In genomic region chr19:41994994-41995958, GRCh38 we compare ENCODE assay signal across 13 cellular contexts. TPM values are rescaled to one million over a fixed set of nuclear protein-coding genes. Genes with fewer than 3 reads are reported as not detected.
DNase-seq lines count a peak whose midpoint lies in the region; ATAC-seq, FAIRE-seq and TF ChIP-seq lines count a peak whose summit lies in the region.
"Had no signal": no experiment of that assay in that cellular context is flagged by ENCODE, and none has a peak within 500 bp of the region (broad histone marks: within the 10 kb centered on the region; RNA-seq: fewer than 3 reads in every experiment).

No MANE protein-coding gene starts in this region.

- WGBS in A549 (ENCODE audit: missing lambda C conversion rate) = 65% methylated on average over 19 of the region's 19 CpGs

- no peaks in the 10 kb centered on the region for H3K36me3 ChIP-seq in CD8-positive, alpha-beta memory T cell (ENCODE audit: insufficient read depth, low read length)
- H3K36me3 ChIP-seq: SJSA1 had no signal

- H3K27ac ChIP-seq in A549 = no peak overlapping the region
- no peak overlapping the region for H3K27ac ChIP-seq in CD8-positive, alpha-beta memory T cell (ENCODE audit: low read depth, low read length)
- H3K27ac ChIP-seq: SJSA1 had no signal

- peak overlapping the region in 7 of 8 donors; percentile 22 to 91 (median 63) for H3K27ac Mint-ChIP-seq in CD8-positive, alpha-beta memory T cell
- H3K27ac Mint-ChIP-seq in activated naive CD8-positive, alpha-beta T cell treated with anti-CD3 and anti-CD28 coated beads, Interleukin-2, amount 10 ng/mL, durations not matched to agents 7 days and 5 days = no peak overlapping the region
- H3K27ac Mint-ChIP-seq in naive thymus-derived CD8-positive, alpha-beta T cell = peak overlapping the region in 4 of 10 donors; percentile 7 to 54 (median 10)

- peaks cover 30% of the 10 kb centered on the region for H3K4me1 ChIP-seq in A549
- H3K4me1 ChIP-seq in CD8-positive, alpha-beta memory T cell (ENCODE audit: insufficient read depth, low read length) = peaks cover 22% of the 10 kb centered on the region

- H3K27me3 ChIP-seq in CD8-positive, alpha-beta memory T cell (ENCODE audit: insufficient read depth, low read length, poor library complexity, severe bottlenecking) = peaks cover 40% of the 10 kb centered on the region
- H3K27me3 ChIP-seq: BE2C had no signal

- no peak for TF ChIP-seq CTCF in A549 (IDR thresholded peaks at IDR 0.05)

- peak overlapping the region; percentile 59 to 88 (median 79) for H3K4me3 Mint-ChIP-seq in CD8-positive, alpha-beta memory T cell
- H3K4me3 Mint-ChIP-seq in activated naive CD8-positive, alpha-beta T cell treated with anti-CD3 and anti-CD28 coated beads, Interleukin-2, amount 10 ng/mL, durations not matched to agents 7 days and 5 days = peak overlapping the region; percentile 40
- H3K4me3 Mint-ChIP-seq in naive thymus-derived CD8-positive, alpha-beta T cell = peak overlapping the region; percentile 52 to 85 (median 72)

- H3K9me3 Mint-ChIP-seq in CD8-positive, alpha-beta memory T cell = no peaks in the 10 kb centered on the region
- H3K9me3 Mint-ChIP-seq in activated naive CD8-positive, alpha-beta T cell treated with anti-CD3 and anti-CD28 coated beads, Interleukin-2, amount 10 ng/mL, durations not matched to agents 7 days and 5 days = no peaks in the 10 kb centered on the region
- peaks cover 0 to 9% (median 0%) of the 10 kb centered on the region in 9 donors for H3K9me3 Mint-ChIP-seq in naive thymus-derived CD8-positive, alpha-beta T cell

- no peaks in the 10 kb centered on the region for H3K36me3 Mint-ChIP-seq in CD8-positive, alpha-beta memory T cell
- no peaks in the 10 kb centered on the region for H3K36me3 Mint-ChIP-seq in activated naive CD8-positive, alpha-beta T cell treated with anti-CD3 and anti-CD28 coated beads, Interleukin-2, amount 10 ng/mL, durations not matched to agents 7 days and 5 days
- H3K36me3 Mint-ChIP-seq in naive thymus-derived CD8-positive, alpha-beta T cell = peaks cover 0 to 11% (median 5%) of the 10 kb centered on the region in 3 donors

- H3K9me3 ChIP-seq in A549 = no peaks in the 10 kb centered on the region
- H3K9me3 ChIP-seq in CD8-positive, alpha-beta memory T cell (ENCODE audit: low read length) = no peaks in the 10 kb centered on the region
- H3K9me3 ChIP-seq: BE2C, SJSA1 had no signal

- H3K27me3 Mint-ChIP-seq in CD8-positive, alpha-beta memory T cell = peaks cover 37 to 48% of the 10 kb centered on the region in 2 donors
- H3K27me3 Mint-ChIP-seq in activated naive CD8-positive, alpha-beta T cell treated with anti-CD3 and anti-CD28 coated beads, Interleukin-2, amount 10 ng/mL, durations not matched to agents 7 days and 5 days = peaks cover 47% of the 10 kb centered on the region
- H3K27me3 Mint-ChIP-seq in naive thymus-derived CD8-positive, alpha-beta T cell = peaks cover 36 to 52% (median 40%) of the 10 kb centered on the region in 5 donors

- peak; percentile 7 for FAIRE-seq in A549 (lab: Jason Lieb, UNC)

- POLR2A ChIA-PET in A549 (lab: Yijun Ruan, JAX) = interaction anchor here (0.7 kb wide), 1 partner anchor 896 kb away, joined by 3 read pairs; no protein-coding TSS in a partner anchor
- POLR2A ChIA-PET in CD8-positive, alpha-beta memory T cell (lab: Charles Lee) = interaction anchor here (0.6 kb wide), 1 partner anchor 16 kb away, joined by 4 read pairs; no protein-coding TSS in a partner anchor
- POLR2A ChIA-PET in activated naive CD8-positive, alpha-beta T cell treated with anti-CD3 and anti-CD28 coated beads, Interleukin-2, amount 10 ng/mL, durations not matched to agents 7 days and 5 days (lab: Charles Lee) = interaction anchor here (0.5 kb wide), 1 partner anchor 96 kb away, joined by 3 read pairs; no protein-coding TSS in a partner anchor
- POLR2A ChIA-PET in naive thymus-derived CD8-positive, alpha-beta T cell (lab: Charles Lee) = no interaction called here

- H3K4me1 Mint-ChIP-seq in CD8-positive, alpha-beta memory T cell = peaks cover 39 to 48% (median 40%) of the 10 kb centered on the region in 3 donors
- peaks cover 23% of the 10 kb centered on the region for H3K4me1 Mint-ChIP-seq in activated naive CD8-positive, alpha-beta T cell treated with anti-CD3 and anti-CD28 coated beads, Interleukin-2, amount 10 ng/mL, durations not matched to agents 7 days and 5 days
- H3K4me1 Mint-ChIP-seq in naive thymus-derived CD8-positive, alpha-beta T cell = peaks cover 29 to 48% (median 43%) of the 10 kb centered on the region in 4 donors

- no peak for TF ChIP-seq RAD21 in A549 (conservative IDR thresholded peaks at IDR 0.05 in 1 of 2, IDR thresholded peaks at IDR 0.05 in 1 of 2)

- TF ChIP-seq POLR2A in A549 (IDR thresholded peaks at IDR 0.05; ENCODE audit: low read length) = no peak

- CTCF ChIA-PET in A549 (lab: Yijun Ruan, JAX) = interaction anchor here (14.8 kb wide), 1 partner anchor 31 kb away, joined by 344 read pairs; no protein-coding TSS in a partner anchor
- CTCF ChIA-PET in CD8-positive, alpha-beta memory T cell (lab: Charles Lee) = no interaction called here

- TF ChIP-seq EP300 in A549 (IDR thresholded peaks at IDR 0.05) = no peak

- DNase-seq in A549 (ENCODE audit: low read depth in 1 of 2, low spot score in 1 of 2) (no peak), MV-4-11 (lab: John Stamatoyannopoulos, UW) (no peak), NCI-H1694 treated with DMSO at 0.1 percent for 48 hours (lab: John Stamatoyannopoulos, UW) (no peak)
- DNase-seq in CD8-positive, alpha-beta memory T cell = no peak
- no peak for DNase-seq in activated naive CD8-positive, alpha-beta T cell treated with anti-CD3 and anti-CD28 coated beads, Interleukin-2, amount 10 ng/mL, durations not matched to agents 7 days and 5 days
- DNase-seq in naive thymus-derived CD8-positive, alpha-beta T cell = no peak
- no peak for DNase-seq in NK-92 treated with Interleukin-12 subunit alpha and Interleukin-12 subunit beta, amount 100 ng/mL, for 24 hours (lab: John Stamatoyannopoulos, UW)
- DNase-seq: NCI-H1092 treated with DMSO at 0.1 percent for 48 hours; stimulated activated CD8-positive, alpha-beta memory T cell treated with anti-CD3 and anti-CD28 coated beads, Interleukin-4, amount 100 ng/mL, for 48 hours had no signal

- ATAC-seq in A549 (no peak), HG03439 (IDR thresholded peaks at IDR 0.05; ENCODE audit: unreplicated experiment) (no peak)
- ATAC-seq in activated naive CD8-positive, alpha-beta T cell treated with anti-CD3 and anti-CD28 coated beads, Interleukin-2, amount 10 ng/mL, durations not matched to agents 7 days and 5 days (ENCODE audit: low read depth) = no peak
- ATAC-seq in naive thymus-derived CD8-positive, alpha-beta T cell = no peak

- H3K4me3 ChIP-seq in A549 = no peak overlapping the region
- no peak overlapping the region for H3K4me3 ChIP-seq in CD8-positive, alpha-beta memory T cell (ENCODE audit: low read length)
- H3K4me3 ChIP-seq: SJSA1 had no signal

- no peak overlapping the region for H3K4me2 ChIP-seq in A549

TF ChIP-seq in A549, 52 proteins besides CTCF, POLR2A, EP300 and RAD21 (continues in another document):
- TF ChIP-seq ZSCAN20 (CRISPR knock-in tag; IDR thresholded peaks at IDR 0.05) = no peak
- TF ChIP-seq, protein P1, sequence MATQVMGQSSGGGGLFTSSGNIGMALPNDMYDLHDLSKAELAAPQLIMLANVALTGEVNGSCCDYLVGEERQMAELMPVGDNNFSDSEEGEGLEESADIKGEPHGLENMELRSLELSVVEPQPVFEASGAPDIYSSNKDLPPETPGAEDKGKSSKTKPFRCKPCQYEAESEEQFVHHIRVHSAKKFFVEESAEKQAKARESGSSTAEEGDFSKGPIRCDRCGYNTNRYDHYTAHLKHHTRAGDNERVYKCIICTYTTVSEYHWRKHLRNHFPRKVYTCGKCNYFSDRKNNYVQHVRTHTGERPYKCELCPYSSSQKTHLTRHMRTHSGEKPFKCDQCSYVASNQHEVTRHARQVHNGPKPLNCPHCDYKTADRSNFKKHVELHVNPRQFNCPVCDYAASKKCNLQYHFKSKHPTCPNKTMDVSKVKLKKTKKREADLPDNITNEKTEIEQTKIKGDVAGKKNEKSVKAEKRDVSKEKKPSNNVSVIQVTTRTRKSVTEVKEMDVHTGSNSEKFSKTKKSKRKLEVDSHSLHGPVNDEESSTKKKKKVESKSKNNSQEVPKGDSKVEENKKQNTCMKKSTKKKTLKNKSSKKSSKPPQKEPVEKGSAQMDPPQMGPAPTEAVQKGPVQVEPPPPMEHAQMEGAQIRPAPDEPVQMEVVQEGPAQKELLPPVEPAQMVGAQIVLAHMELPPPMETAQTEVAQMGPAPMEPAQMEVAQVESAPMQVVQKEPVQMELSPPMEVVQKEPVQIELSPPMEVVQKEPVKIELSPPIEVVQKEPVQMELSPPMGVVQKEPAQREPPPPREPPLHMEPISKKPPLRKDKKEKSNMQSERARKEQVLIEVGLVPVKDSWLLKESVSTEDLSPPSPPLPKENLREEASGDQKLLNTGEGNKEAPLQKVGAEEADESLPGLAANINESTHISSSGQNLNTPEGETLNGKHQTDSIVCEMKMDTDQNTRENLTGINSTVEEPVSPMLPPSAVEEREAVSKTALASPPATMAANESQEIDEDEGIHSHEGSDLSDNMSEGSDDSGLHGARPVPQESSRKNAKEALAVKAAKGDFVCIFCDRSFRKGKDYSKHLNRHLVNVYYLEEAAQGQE (IDR thresholded peaks at IDR 0.05) = no peak

RNA-seq across cellular contexts. Expression of gene ATP1A3, which starts 1.2 kb away (rescaled TPM):
- polyA plus RNA-seq in A549 (2011; rRNA removed) (0.67 and 0.69 TPM in 2 replicates), A549 (2017; fragmentation: RNase III; extraction: RNeasy Plus Mini Kit Qiagen cat#74134 plus additional on column Dnase treatment) (3.4 to 3.8 TPM (median 3.7 TPM) in 3 replicates)
- polyA plus RNA-seq in A549 (2012; cell fraction: cytosol; rRNA removed) = 1.2 and 1.3 TPM in 2 replicates
- polyA plus RNA-seq in A549 (2012; cell fraction: nucleus; rRNA removed) = 2.9 and 3.8 TPM in 2 replicates
- 1.3 and 2.6 TPM in 2 replicates for polyA minus RNA-seq in A549 (2011; rRNA and poly(A)+ RNA removed)
- total RNA-seq in CD8-positive, alpha-beta memory T cell = 1 to 10 TPM; 1.9 to 4.1 TPM
- polyA plus RNA-seq in CD8-positive, alpha-beta memory T cell = 8.2 TPM
- total RNA-seq in activated naive CD8-positive, alpha-beta T cell treated with anti-CD3 and anti-CD28 coated beads, Interleukin-2, amount 10 ng/mL, durations not matched to agents 7 days and 5 days = 1 to 10 TPM; 4.5 to 7.1 TPM
- 1 to 10 TPM; 3.4 to 6.2 TPM for total RNA-seq in naive thymus-derived CD8-positive, alpha-beta T cell
- 1 to 10 TPM; 2.8 to 4.9 (median 2.8) TPM for polyA plus RNA-seq in naive thymus-derived CD8-positive, alpha-beta T cell
- total RNA-seq: fibroblast of villous mesenchyme, SJSA1 had no signal

RNA-seq across cellular contexts. Expression of gene RABAC1, which starts 36.2 kb away (rescaled TPM):
- polyA plus RNA-seq in A549 (2011; rRNA removed) (117 and 137 TPM in 2 replicates), A549 (2017; fragmentation: RNase III; extraction: RNeasy Plus Mini Kit Qiagen cat#74134 plus additional on column Dnase treatment) (199 to 247 TPM (median 246 TPM) in 3 replicates)
- 315 and 361 TPM in 2 replicates for polyA plus RNA-seq in A549 (2012; cell fraction: cytosol; rRNA removed)
- polyA plus RNA-seq in A549 (2012; cell fraction: nucleus; rRNA removed) = 405 and 426 TPM in 2 replicates
- polyA minus RNA-seq in A549 (2011; rRNA and poly(A)+ RNA removed) = 73.2 and 77.6 TPM in 2 replicates
- 10 to 100 TPM; 74.7 to 83.3 TPM for total RNA-seq in CD8-positive, alpha-beta memory T cell
- 220 TPM for polyA plus RNA-seq in CD8-positive, alpha-beta memory T cell
- total RNA-seq in activated naive CD8-positive, alpha-beta T cell treated with anti-CD3 and anti-CD28 coated beads, Interleukin-2, amount 10 ng/mL, durations not matched to agents 7 days and 5 days = 10 to 100 TPM; 85.3 to 87.3 TPM
- 10 to 100 TPM; 87.6 to 90.3 TPM for total RNA-seq in naive thymus-derived CD8-positive, alpha-beta T cell
- 100 to 1,000 TPM; 201 to 288 (median 231) TPM for polyA plus RNA-seq in naive thymus-derived CD8-positive, alpha-beta T cell
